In genomic region chrX:37685452-37686347, GRCh38 we compare ENCODE assay signal across 8 cellular contexts. TPM values are rescaled to one million over a fixed set of nuclear protein-coding genes. Genes with fewer than 3 reads are reported as not detected.
DNase-seq lines count a peak whose midpoint lies in the region; ATAC-seq and TF ChIP-seq lines count a peak whose summit lies in the region.

XK (plus strand) TSS chrX:37685791; CDS start chrX:37685962, 171 bp downstream.

- H3K4me3 ChIP-seq in BLaER1 treated with 17β-estradiol and CSF1 and Interleukin-3, amounts not matched to agents 10 nM and 100 nM, result peak within 1 kb of the TSS; percentile 46 to 67 (median 54)
- H3K4me3 ChIP-seq in HUES64 (ENCODE audit: low read length) (peak within 1 kb of the TSS; percentile 47), ascending aorta (peak within 1 kb of the TSS; percentile 66 to 70), rectal smooth muscle tissue (ENCODE audit: low read length) (peak within 1 kb of the TSS; percentile 54)

- H3K27ac ChIP-seq in BLaER1 treated with 17β-estradiol and CSF1 and Interleukin-3, amounts not matched to agents 10 nM and 100 nM, result peak within 1 kb of the TSS in 1 of 11 experiments; percentile 34; a peak in 1 of 22 replicates
- peak within 1 kb of the TSS; percentile 37; the same call in 1 of the 2 replicates for H3K27ac ChIP-seq in HUES64 (ENCODE audit: low read depth, low read length)
- H3K27ac ChIP-seq in ascending aorta, result peak within 1 kb of the TSS; percentile 79 to 83
- H3K27ac ChIP-seq in rectal smooth muscle tissue (ENCODE audit: low read depth, low read length), result peak within 1 kb of the TSS; percentile 90

- H3K36me3 ChIP-seq in BLaER1 treated with 17β-estradiol and CSF1 and Interleukin-3, amounts not matched to agents 10 nM and 100 nM, result no peaks in the 10 kb centered on the region
- H3K36me3 ChIP-seq in HUES64 (ENCODE audit: insufficient read depth, low read length) (no peaks in the 10 kb centered on the region), ascending aorta (no peaks in the 10 kb centered on the region), rectal smooth muscle tissue (ENCODE audit: control insufficient read depth, insufficient read depth, low read length) (no peaks in the 10 kb centered on the region)

- intact Hi-C loops in ascending aorta (cut with DNase I), result loop anchor here (5.0 to 10.0 kb wide), 3 partner anchors 113 to 161 kb away; partner anchors contain the start of genes DYNLT3 and LANCL3

- DNase-seq in SK-MEL-5 (ENCODE audit: low read depth, low spot score) (peak; percentile 53), ascending aorta (ENCODE audit: low spot score in 2 of 2) (peak in 1 of 2 donors; percentile 71), hypothalamus (lab: John Stamatoyannopoulos, UW) (peak in 34 of 51 donors; percentile 0 to 44 (median 14)), medulla oblongata (ENCODE audit: extremely low spot score) (no peak)

- TF ChIP-seq CTCF in ascending aorta (IDR thresholded peaks at IDR 0.05), result no peak

- H4K20me1 ChIP-seq in BLaER1 treated with 17β-estradiol and CSF1 and Interleukin-3, amounts not matched to agents 10 nM and 100 nM, result no peaks in the 10 kb centered on the region

- WGBS in HUES64, result 4% methylated on average over 92 of the region's 96 CpGs

- H3K9me3 ChIP-seq in BLaER1 treated with 17β-estradiol and CSF1 and Interleukin-3, amounts not matched to agents 10 nM and 100 nM (replicated peaks in 1 of 11), result peaks cover 0 to 6% (median 0%) of the 10 kb centered on the region in 11 experiments; a peak in 7 of 22 replicates
- H3K9me3 ChIP-seq in HUES64 (ENCODE audit: insufficient read depth, low read depth, low read length), result no peaks in the 10 kb centered on the region
- H3K9me3 ChIP-seq in ascending aorta, result no peaks in the 10 kb centered on the region

- in situ Hi-C loops in SK-MEL-5 (cut with HindIII; ENCODE audit: low pct_unique_long_range_greater_than_20kb, low sequenced_read_pairs), result no loop called here

- peak; percentile 73 for ATAC-seq in GM19372 (IDR thresholded peaks at IDR 0.05; ENCODE audit: low read depth, unreplicated experiment)

- H3K4me2 ChIP-seq in BLaER1 treated with 17β-estradiol and CSF1 and Interleukin-3, amounts not matched to agents 10 nM and 100 nM, result peak within 1 kb of the TSS; percentile 58 to 80 (median 72)

- peaks cover 0 to 6% (median 0%) of the 10 kb centered on the region in 10 experiments; a peak in 2 of 20 replicates for H3K4me1 ChIP-seq in BLaER1 treated with 17β-estradiol and CSF1 and Interleukin-3, amounts not matched to agents 10 nM and 100 nM
- peaks cover 10% of the 10 kb centered on the region; the same call in 1 of the 2 replicates for H3K4me1 ChIP-seq in HUES64 (ENCODE audit: insufficient read depth, low read length)
- H3K4me1 ChIP-seq in ascending aorta, result no peaks in the 10 kb centered on the region
- no peaks in the 10 kb centered on the region for H3K4me1 ChIP-seq in rectal smooth muscle tissue (ENCODE audit: control insufficient read depth, insufficient read depth, low read length)

- H3K9ac ChIP-seq in BLaER1 treated with 17β-estradiol and CSF1 and Interleukin-3, amounts not matched to agents 10 nM and 100 nM, result peak within 1 kb of the TSS in 9 of 11 experiments; percentile 35 to 56 (median 49); a peak in 8 of 22 replicates
- peak within 1 kb of the TSS; percentile 57 for H3K9ac ChIP-seq in HUES64 (ENCODE audit: low read depth, low read length)
- peak within 1 kb of the TSS; percentile 72 for H3K9ac ChIP-seq in rectal smooth muscle tissue (ENCODE audit: low read length)

- peaks cover 7 to 20% (median 10%) of the 10 kb centered on the region in 11 experiments for H3K27me3 ChIP-seq in BLaER1 treated with 17β-estradiol and CSF1 and Interleukin-3, amounts not matched to agents 10 nM and 100 nM
- H3K27me3 ChIP-seq in HUES64 (ENCODE audit: insufficient read depth, low read length), result peaks cover 13% of the 10 kb centered on the region
- no peaks in the 10 kb centered on the region for H3K27me3 ChIP-seq in ascending aorta
- H3K27me3 ChIP-seq in rectal smooth muscle tissue (ENCODE audit: control insufficient read depth, insufficient read depth, low read length), result no peaks in the 10 kb centered on the region

RNA-seq across cellular contexts. Expression of gene XK, which starts in this region (rescaled TPM):
- 1.1 TPM for polyA plus RNA-seq in HUES64 (2013, experiment 1 of 2)
- 0.89 TPM for polyA plus RNA-seq in HUES64 (2013, experiment 2 of 2)
- total RNA-seq in SK-MEL-5 (2014; rRNA removed; shearing (Covaris generic)), result 0.08 and 0.26 TPM in 2 replicates
- 0.22 and 0.27 TPM in 2 replicates for polyA plus RNA-seq in SK-MEL-5 (2015; cell fraction: cytosol; rRNA removed)
- 0.09 and 0.23 TPM in 2 replicates for polyA plus RNA-seq in SK-MEL-5 (2015; cell fraction: nucleus; rRNA removed)
- total RNA-seq in ascending aorta, result 0.53 TPM

Comparison
In these comparisons a context has a peak if more than half of its experiments do, and no peak if none do; other contexts are left out.
1. Peak in DNase-seq in SK-MEL-5; RNA of the gene not detected or under 1 TPM.